In genomic region chr14:32136027-32136825, GRCh38 we compare ENCODE assay signal across 24 cellular contexts. TPM values are rescaled to one million over a fixed set of nuclear protein-coding genes. Genes with fewer than 3 reads are reported as not detected.
DNase-seq lines count a peak whose midpoint lies in the region; ATAC-seq and TF ChIP-seq lines count a peak whose summit lies in the region.
"Had no signal": no experiment of that assay in that cellular context is flagged by ENCODE, and none has a peak within 500 bp of the region (broad histone marks: within the 10 kb centered on the region; RNA-seq: fewer than 3 reads in every experiment).

No MANE protein-coding gene starts in this region.

- peaks cover 55% of the 10 kb centered on the region for H3K36me3 Mint-ChIP-seq in endothelial cell (ENCODE audit: low read depth, unreplicated experiment)
- peaks cover 24 to 58% (median 48%) of the 10 kb centered on the region in 3 donors for H3K36me3 Mint-ChIP-seq in CD8-positive, alpha-beta memory T cell

- no peak for TF ChIP-seq CTCF in NB4 (IDR thresholded peaks at IDR 0.05; ENCODE audit: low read depth, low read length)
- TF ChIP-seq CTCF in endothelial cell (IDR thresholded peaks at IDR 0.05; ENCODE audit: unreplicated experiment), result no peak

- H3K4me3 Mint-ChIP-seq in endothelial cell (ENCODE audit: unreplicated experiment), result peak overlapping the region; percentile 28
- H3K4me3 Mint-ChIP-seq in CD8-positive, alpha-beta memory T cell, result no peak overlapping the region
- H3K4me3 Mint-ChIP-seq: B cell; CD8-positive, alpha-beta T cell had no signal

- no peak overlapping the region for H3K27ac Mint-ChIP-seq in endothelial cell (ENCODE audit: unreplicated experiment)
- no peak overlapping the region for H3K27ac Mint-ChIP-seq in CD8-positive, alpha-beta memory T cell
- H3K27ac Mint-ChIP-seq: B cell; CD8-positive, alpha-beta T cell had no signal

- H3K27me3 ChIP-seq in CD8-positive, alpha-beta memory T cell (ENCODE audit: insufficient read depth, low read length, poor library complexity, severe bottlenecking), result no peaks in the 10 kb centered on the region

- peaks cover 4% of the 10 kb centered on the region for H3K9me3 Mint-ChIP-seq in endothelial cell (ENCODE audit: unreplicated experiment)
- peaks cover 0 to 15% (median 10%) of the 10 kb centered on the region in 5 donors for H3K9me3 Mint-ChIP-seq in CD8-positive, alpha-beta memory T cell

- POLR2A ChIA-PET in CD8-positive, alpha-beta memory T cell (lab: Charles Lee), result no interaction called here

- H3K4me1 Mint-ChIP-seq in endothelial cell (ENCODE audit: unreplicated experiment), result peaks cover 6% of the 10 kb centered on the region
- H3K4me1 Mint-ChIP-seq in CD8-positive, alpha-beta memory T cell, result peaks cover 4 to 10% (median 9%) of the 10 kb centered on the region in 3 donors

- no peak overlapping the region for H3K27ac ChIP-seq in CD8-positive, alpha-beta memory T cell (ENCODE audit: low read depth, low read length)
- H3K27ac ChIP-seq: KMS-11, PC-9, SK-N-MC had no signal

- ATAC-seq in HG03457 (IDR thresholded peaks at IDR 0.05; ENCODE audit: unreplicated experiment) (no peak), HG02981 (IDR thresholded peaks at IDR 0.05; ENCODE audit: unreplicated experiment) (no peak)
- ATAC-seq: CD8-positive, alpha-beta T cell had no signal

- no peaks in the 10 kb centered on the region for H3K9me3 ChIP-seq in CD8-positive, alpha-beta memory T cell (ENCODE audit: low read length)

- no peak overlapping the region for H3K4me3 ChIP-seq in NB4 (ENCODE audit: low read depth, low read length)
- no peak overlapping the region for H3K4me3 ChIP-seq in CD8-positive, alpha-beta memory T cell (ENCODE audit: low read length)
- H3K4me3 ChIP-seq: HAP-1, PC-9, SK-N-MC had no signal

- DNase-seq in EH (ENCODE audit: low read depth) (peak; percentile 15), NB4 (ENCODE audit: low read depth) (peak; percentile 1), endothelial cell (ENCODE audit: low spot score) (no peak), renal cortical epithelial cell (ENCODE audit: low read depth) (peak; percentile 19)
- no peak for DNase-seq in CD8-positive, alpha-beta memory T cell
- DNase-seq: CD8-positive, alpha-beta T cell; DMS 273 treated with DMSO at 0.1 percent for 48 hours; DMS79; GF-D8; GOT3; NCI-H1092; NCI-H1417 treated with DMSO at 0.1 percent for 48 hours; NCI-H1694 treated with DMSO at 0.1 percent for 48 hours; NCI-H2081; NCI-H2227 treated with DMSO at 0.1 percent for 48 hours; NCI-H526 treated with DMSO at 0.1 percent for 48 hours; PC-9; Right ventricle myocardium superior had no signal

- no peaks in the 10 kb centered on the region for H3K4me1 ChIP-seq in CD8-positive, alpha-beta memory T cell (ENCODE audit: insufficient read depth, low read length)

- H3K36me3 ChIP-seq in CD8-positive, alpha-beta memory T cell (ENCODE audit: insufficient read depth, low read length), result no peaks in the 10 kb centered on the region

- H3K27me3 Mint-ChIP-seq in endothelial cell (ENCODE audit: unreplicated experiment), result peaks cover 2% of the 10 kb centered on the region
- no peaks in the 10 kb centered on the region for H3K27me3 Mint-ChIP-seq in CD8-positive, alpha-beta memory T cell
- H3K27me3 Mint-ChIP-seq: B cell had no signal

- CTCF ChIA-PET in CD8-positive, alpha-beta memory T cell (lab: Charles Lee), result no interaction called here

- no peak for TF ChIP-seq POLR2A in NB4 (IDR thresholded peaks at IDR 0.05; ENCODE audit: extremely low read depth, insufficient read length)

RNA-seq across cellular contexts. Expression of gene ARHGAP5, which starts 59.1 kb away (rescaled TPM):
- 78.4 TPM for total RNA-seq in endothelial cell (ENCODE audit: unreplicated experiment)
- total RNA-seq in renal cortical epithelial cell, result 199 and 235 TPM in 2 replicates
- 10 to 100 TPM; 37.9 to 38.2 TPM for total RNA-seq in CD8-positive, alpha-beta memory T cell
- polyA plus RNA-seq in CD8-positive, alpha-beta memory T cell, result 15.9 TPM

Comparison
In these comparisons a context has a peak if more than half of its experiments do, and no peak if none do; other contexts are left out.
1. DNase-seq: peak in EH (single experiment), NB4 (single experiment) and renal cortical epithelial cell (single experiment); none in endothelial cell (single experiment) and CD8-positive, alpha-beta memory T cell (0 of 5).